ENCODE assay signal across 1 cellular context in the genomic region with DNA sequence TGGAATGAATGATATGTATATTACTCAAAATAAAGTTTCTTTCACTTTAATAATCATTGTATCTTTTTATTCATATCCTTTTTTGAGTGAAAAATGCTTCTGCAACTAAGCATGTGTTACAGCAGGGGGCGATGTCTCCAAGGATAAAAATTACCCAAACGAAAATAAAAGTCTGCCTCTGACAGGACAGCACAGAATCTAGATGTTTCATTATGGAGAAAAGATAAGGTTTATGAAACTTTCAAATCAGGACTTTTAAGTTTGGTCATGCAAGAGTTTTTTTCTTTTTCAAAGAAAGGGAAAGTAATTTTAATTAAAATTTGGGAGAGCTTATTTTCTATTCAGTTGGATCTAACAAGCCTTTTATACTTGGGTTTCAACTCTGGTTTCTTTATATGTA.
A peak's percentile ranks its signal among the peaks of the same experiment; 100 is the strongest.
TF ChIP-seq lines count a peak whose summit lies in the region.

No MANE protein-coding gene starts in this region.

TF ChIP-seq in K562, 482 proteins besides CTCF, POLR2A, EP300 and RAD21 (continued from another document):
- no peak for TF ChIP-seq MYC (IDR thresholded peaks at IDR 0.05; ENCODE audit: low read depth, low read length)
- no peak for TF ChIP-seq MYC (CRISPR knock-in tag; IDR thresholded peaks at IDR 0.05; ENCODE audit: borderline replicate concordance, low read depth)
- no peak for TF ChIP-seq PHF8 (IDR thresholded peaks at IDR 0.05; ENCODE audit: borderline replicate concordance, low read length)
- no peak for TF ChIP-seq EP400 (IDR thresholded peaks at IDR 0.05)
- no peak for TF ChIP-seq KAT7 (CRISPR knock-in tag; IDR thresholded peaks at IDR 0.05; ENCODE audit: borderline replicate concordance)
- no peak for TF ChIP-seq SRF (CRISPR knock-in tag; IDR thresholded peaks at IDR 0.05)
- no peak for TF ChIP-seq ZNF717 (CRISPR knock-in tag; IDR thresholded peaks at IDR 0.05)
- no peak for TF ChIP-seq ZNF41 (CRISPR knock-in tag; conservative IDR thresholded peaks at IDR 0.05)
- TF ChIP-seq, protein P1, sequence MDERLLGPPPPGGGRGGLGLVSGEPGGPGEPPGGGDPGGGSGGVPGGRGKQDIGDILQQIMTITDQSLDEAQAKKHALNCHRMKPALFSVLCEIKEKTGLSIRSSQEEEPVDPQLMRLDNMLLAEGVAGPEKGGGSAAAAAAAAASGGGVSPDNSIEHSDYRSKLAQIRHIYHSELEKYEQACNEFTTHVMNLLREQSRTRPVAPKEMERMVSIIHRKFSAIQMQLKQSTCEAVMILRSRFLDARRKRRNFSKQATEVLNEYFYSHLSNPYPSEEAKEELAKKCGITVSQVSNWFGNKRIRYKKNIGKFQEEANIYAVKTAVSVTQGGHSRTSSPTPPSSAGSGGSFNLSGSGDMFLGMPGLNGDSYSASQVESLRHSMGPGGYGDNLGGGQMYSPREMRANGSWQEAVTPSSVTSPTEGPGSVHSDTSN (CRISPR knock-in tag; IDR thresholded peaks at IDR 0.05; ENCODE audit: low read depth): no peak
- TF ChIP-seq, protein P1 (tag; conservative IDR thresholded peaks at IDR 0.05; ENCODE audit: low read depth): no peak
- peak; percentile 97 for TF ChIP-seq SMC3 (conservative IDR thresholded peaks at IDR 0.05; ENCODE audit: insufficient read depth, low read depth, low read length)
- TF ChIP-seq HEY1 (CRISPR knock-in tag; IDR thresholded peaks at IDR 0.05; ENCODE audit: borderline replicate concordance): 0 out of 2 replicates have a peak, but pooled peaks have one; percentile 36
- peak; percentile 98 for TF ChIP-seq MYNN (IDR thresholded peaks at IDR 0.05)
- TF ChIP-seq MYNN (CRISPR knock-in tag; IDR thresholded peaks at IDR 0.05): no peak; the same call in 1 of the 2 replicates
- TF ChIP-seq ZNF696 (CRISPR knock-in tag; conservative IDR thresholded peaks at IDR 0.05): no peak
- no peak for TF ChIP-seq FOSL1 (tag; conservative IDR thresholded peaks at IDR 0.05)
- no peak for TF ChIP-seq PTRF (tag; IDR thresholded peaks at IDR 0.05)
- TF ChIP-seq POLR2H (tag; IDR thresholded peaks at IDR 0.05; ENCODE audit: low read depth): peak; percentile 56; the same call in 1 of the 2 replicates
- peak; percentile 95; the same call in 1 of the 2 replicates for TF ChIP-seq ARID2 (IDR thresholded peaks at IDR 0.05)
- TF ChIP-seq, protein P2, sequence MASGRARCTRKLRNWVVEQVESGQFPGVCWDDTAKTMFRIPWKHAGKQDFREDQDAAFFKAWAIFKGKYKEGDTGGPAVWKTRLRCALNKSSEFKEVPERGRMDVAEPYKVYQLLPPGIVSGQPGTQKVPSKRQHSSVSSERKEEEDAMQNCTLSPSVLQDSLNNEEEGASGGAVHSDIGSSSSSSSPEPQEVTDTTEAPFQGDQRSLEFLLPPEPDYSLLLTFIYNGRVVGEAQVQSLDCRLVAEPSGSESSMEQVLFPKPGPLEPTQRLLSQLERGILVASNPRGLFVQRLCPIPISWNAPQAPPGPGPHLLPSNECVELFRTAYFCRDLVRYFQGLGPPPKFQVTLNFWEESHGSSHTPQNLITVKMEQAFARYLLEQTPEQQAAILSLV (tag; IDR thresholded peaks at IDR 0.05): no peak
- TF ChIP-seq DEAF1 (CRISPR knock-in tag; IDR thresholded peaks at IDR 0.05): peak; percentile 99
- TF ChIP-seq, protein P3, sequence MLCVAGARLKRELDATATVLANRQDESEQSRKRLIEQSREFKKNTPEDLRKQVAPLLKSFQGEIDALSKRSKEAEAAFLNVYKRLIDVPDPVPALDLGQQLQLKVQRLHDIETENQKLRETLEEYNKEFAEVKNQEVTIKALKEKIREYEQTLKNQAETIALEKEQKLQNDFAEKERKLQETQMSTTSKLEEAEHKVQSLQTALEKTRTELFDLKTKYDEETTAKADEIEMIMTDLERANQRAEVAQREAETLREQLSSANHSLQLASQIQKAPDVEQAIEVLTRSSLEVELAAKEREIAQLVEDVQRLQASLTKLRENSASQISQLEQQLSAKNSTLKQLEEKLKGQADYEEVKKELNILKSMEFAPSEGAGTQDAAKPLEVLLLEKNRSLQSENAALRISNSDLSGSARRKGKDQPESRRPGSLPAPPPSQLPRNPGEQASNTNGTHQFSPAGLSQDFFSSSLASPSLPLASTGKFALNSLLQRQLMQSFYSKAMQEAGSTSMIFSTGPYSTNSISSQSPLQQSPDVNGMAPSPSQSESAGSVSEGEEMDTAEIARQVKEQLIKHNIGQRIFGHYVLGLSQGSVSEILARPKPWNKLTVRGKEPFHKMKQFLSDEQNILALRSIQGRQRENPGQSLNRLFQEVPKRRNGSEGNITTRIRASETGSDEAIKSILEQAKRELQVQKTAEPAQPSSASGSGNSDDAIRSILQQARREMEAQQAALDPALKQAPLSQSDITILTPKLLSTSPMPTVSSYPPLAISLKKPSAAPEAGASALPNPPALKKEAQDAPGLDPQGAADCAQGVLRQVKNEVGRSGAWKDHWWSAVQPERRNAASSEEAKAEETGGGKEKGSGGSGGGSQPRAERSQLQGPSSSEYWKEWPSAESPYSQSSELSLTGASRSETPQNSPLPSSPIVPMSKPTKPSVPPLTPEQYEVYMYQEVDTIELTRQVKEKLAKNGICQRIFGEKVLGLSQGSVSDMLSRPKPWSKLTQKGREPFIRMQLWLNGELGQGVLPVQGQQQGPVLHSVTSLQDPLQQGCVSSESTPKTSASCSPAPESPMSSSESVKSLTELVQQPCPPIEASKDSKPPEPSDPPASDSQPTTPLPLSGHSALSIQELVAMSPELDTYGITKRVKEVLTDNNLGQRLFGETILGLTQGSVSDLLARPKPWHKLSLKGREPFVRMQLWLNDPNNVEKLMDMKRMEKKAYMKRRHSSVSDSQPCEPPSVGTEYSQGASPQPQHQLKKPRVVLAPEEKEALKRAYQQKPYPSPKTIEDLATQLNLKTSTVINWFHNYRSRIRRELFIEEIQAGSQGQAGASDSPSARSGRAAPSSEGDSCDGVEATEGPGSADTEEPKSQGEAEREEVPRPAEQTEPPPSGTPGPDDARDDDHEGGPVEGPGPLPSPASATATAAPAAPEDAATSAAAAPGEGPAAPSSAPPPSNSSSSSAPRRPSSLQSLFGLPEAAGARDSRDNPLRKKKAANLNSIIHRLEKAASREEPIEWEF (CRISPR knock-in tag; IDR thresholded peaks at IDR 0.05): no peak
- TF ChIP-seq ZNF764 (CRISPR knock-in tag; IDR thresholded peaks at IDR 0.05; ENCODE audit: low read depth): no peak
- TF ChIP-seq ZEB2 (IDR thresholded peaks at IDR 0.05): 0 out of 2 replicates have a peak, but pooled peaks have one; percentile 11
- TF ChIP-seq, protein P4, sequence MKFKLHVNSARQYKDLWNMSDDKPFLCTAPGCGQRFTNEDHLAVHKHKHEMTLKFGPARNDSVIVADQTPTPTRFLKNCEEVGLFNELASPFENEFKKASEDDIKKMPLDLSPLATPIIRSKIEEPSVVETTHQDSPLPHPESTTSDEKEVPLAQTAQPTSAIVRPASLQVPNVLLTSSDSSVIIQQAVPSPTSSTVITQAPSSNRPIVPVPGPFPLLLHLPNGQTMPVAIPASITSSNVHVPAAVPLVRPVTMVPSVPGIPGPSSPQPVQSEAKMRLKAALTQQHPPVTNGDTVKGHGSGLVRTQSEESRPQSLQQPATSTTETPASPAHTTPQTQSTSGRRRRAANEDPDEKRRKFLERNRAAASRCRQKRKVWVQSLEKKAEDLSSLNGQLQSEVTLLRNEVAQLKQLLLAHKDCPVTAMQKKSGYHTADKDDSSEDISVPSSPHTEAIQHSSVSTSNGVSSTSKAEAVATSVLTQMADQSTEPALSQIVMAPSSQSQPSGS (CRISPR knock-in tag; IDR thresholded peaks at IDR 0.05): no peak
- TF ChIP-seq, protein P5, sequence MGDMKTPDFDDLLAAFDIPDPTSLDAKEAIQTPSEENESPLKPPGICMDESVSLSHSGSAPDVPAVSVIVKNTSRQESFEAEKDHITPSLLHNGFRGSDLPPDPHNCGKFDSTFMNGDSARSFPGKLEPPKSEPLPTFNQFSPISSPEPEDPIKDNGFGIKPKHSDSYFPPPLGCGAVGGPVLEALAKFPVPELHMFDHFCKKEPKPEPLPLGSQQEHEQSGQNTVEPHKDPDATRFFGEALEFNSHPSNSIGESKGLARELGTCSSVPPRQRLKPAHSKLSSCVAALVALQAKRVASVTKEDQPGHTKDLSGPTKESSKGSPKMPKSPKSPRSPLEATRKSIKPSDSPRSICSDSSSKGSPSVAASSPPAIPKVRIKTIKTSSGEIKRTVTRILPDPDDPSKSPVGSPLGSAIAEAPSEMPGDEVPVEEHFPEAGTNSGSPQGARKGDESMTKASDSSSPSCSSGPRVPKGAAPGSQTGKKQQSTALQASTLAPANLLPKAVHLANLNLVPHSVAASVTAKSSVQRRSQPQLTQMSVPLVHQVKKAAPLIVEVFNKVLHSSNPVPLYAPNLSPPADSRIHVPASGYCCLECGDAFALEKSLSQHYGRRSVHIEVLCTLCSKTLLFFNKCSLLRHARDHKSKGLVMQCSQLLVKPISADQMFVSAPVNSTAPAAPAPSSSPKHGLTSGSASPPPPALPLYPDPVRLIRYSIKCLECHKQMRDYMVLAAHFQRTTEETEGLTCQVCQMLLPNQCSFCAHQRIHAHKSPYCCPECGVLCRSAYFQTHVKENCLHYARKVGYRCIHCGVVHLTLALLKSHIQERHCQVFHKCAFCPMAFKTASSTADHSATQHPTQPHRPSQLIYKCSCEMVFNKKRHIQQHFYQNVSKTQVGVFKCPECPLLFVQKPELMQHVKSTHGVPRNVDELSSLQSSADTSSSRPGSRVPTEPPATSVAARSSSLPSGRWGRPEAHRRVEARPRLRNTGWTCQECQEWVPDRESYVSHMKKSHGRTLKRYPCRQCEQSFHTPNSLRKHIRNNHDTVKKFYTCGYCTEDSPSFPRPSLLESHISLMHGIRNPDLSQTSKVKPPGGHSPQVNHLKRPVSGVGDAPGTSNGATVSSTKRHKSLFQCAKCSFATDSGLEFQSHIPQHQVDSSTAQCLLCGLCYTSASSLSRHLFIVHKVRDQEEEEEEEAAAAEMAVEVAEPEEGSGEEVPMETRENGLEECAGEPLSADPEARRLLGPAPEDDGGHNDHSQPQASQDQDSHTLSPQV (IDR thresholded peaks at IDR 0.05): no peak
- peak; percentile 86 for TF ChIP-seq POLR2AphosphoS2 (IDR thresholded peaks at IDR 0.05; ENCODE audit: low read length)
- TF ChIP-seq HNRNPH1 (optimal IDR thresholded peaks at IDR 0.05; ENCODE audit: low read depth, low read length): no peak
- TF ChIP-seq STAG1 (CRISPR knock-in tag; IDR thresholded peaks at IDR 0.05; ENCODE audit: borderline replicate concordance): peak; percentile 44; the same call in 1 of the 2 replicates
- TF ChIP-seq POLR2G (IDR thresholded peaks at IDR 0.05; ENCODE audit: low read depth, low read length): no peak
- TF ChIP-seq CC2D1A (IDR thresholded peaks at IDR 0.05): peak; percentile 77; the same call in 1 of the 2 replicates
- no peak for TF ChIP-seq POLR2B (IDR thresholded peaks at IDR 0.05; ENCODE audit: low read depth, partially characterized antibody)
